In genomic region chrX:15854712-15855561, GRCh38 we compare ENCODE assay signal across 1 cellular context.
A peak's percentile ranks its signal among the peaks of the same experiment; 100 is the strongest.
TF ChIP-seq lines count a peak whose summit lies in the region.

AP1S2 (minus strand) TSS chrX:15854813; CDS start chrX:15852524, 2,289 bp downstream.

TF ChIP-seq in K562, 482 proteins besides CTCF, POLR2A, EP300 and RAD21 (continued from another document and continues in another):
- no peak for TF ChIP-seq ZNF609 (CRISPR knock-in tag; IDR thresholded peaks at IDR 0.05; ENCODE audit: borderline replicate concordance)
- TF ChIP-seq ZNF175 (CRISPR knock-in tag; IDR thresholded peaks at IDR 0.05; ENCODE audit: low read depth): 0 out of 2 replicates have a peak, but pooled peaks have one; percentile 40
- TF ChIP-seq ZNF695 (CRISPR knock-in tag; IDR thresholded peaks at IDR 0.05): no peak
- no peak for TF ChIP-seq MTF1 (CRISPR knock-in tag; IDR thresholded peaks at IDR 0.05; ENCODE audit: borderline replicate concordance)
- no peak for TF ChIP-seq SMARCA4 (IDR thresholded peaks at IDR 0.05)
- TF ChIP-seq NEUROD1 (IDR thresholded peaks at IDR 0.05; ENCODE audit: borderline replicate concordance, low read depth, low read length, partially characterized antibody): no peak
- TF ChIP-seq USF2 (CRISPR knock-in tag; IDR thresholded peaks at IDR 0.05): peak; percentile 92
- no peak for TF ChIP-seq GATAD2A (IDR thresholded peaks at IDR 0.05)
- TF ChIP-seq RB1 (IDR thresholded peaks at IDR 0.05; ENCODE audit: low read depth): peak; percentile 73; the same call in 1 of the 2 replicates
- TF ChIP-seq ZBTB2 (IDR thresholded peaks at IDR 0.05): no peak
- no peak for TF ChIP-seq ZNF57 (CRISPR knock-in tag; IDR thresholded peaks at IDR 0.05)
- peak; percentile 59 for TF ChIP-seq ATF7 (IDR thresholded peaks at IDR 0.05)
- no peak for TF ChIP-seq GTF2F1 (IDR thresholded peaks at IDR 0.05; ENCODE audit: low read depth, low read length)
- TF ChIP-seq MIER1 (IDR thresholded peaks at IDR 0.05; ENCODE audit: low read depth): no peak
- peak; percentile 78 for TF ChIP-seq RBFOX2 (IDR thresholded peaks at IDR 0.05; ENCODE audit: low read depth, low read length)
- TF ChIP-seq CBFA2T2 (conservative IDR thresholded peaks at IDR 0.05): peak; percentile 60
- TF ChIP-seq ARID3A (IDR thresholded peaks at IDR 0.05; ENCODE audit: borderline replicate concordance, low read depth, low read length): no peak
- no peak for TF ChIP-seq RBM34 (IDR thresholded peaks at IDR 0.05; ENCODE audit: borderline replicate concordance, insufficient read depth, low read length)
- TF ChIP-seq NR4A1 (CRISPR knock-in tag; IDR thresholded peaks at IDR 0.05): no peak
- TF ChIP-seq NR4A1 (tag; IDR thresholded peaks at IDR 0.05): no peak
- TF ChIP-seq STAG1 (CRISPR knock-in tag; IDR thresholded peaks at IDR 0.05; ENCODE audit: borderline replicate concordance): no peak
- no peak for TF ChIP-seq EHMT2 (IDR thresholded peaks at IDR 0.05)
- no peak for TF ChIP-seq PHTF2 (CRISPR knock-in tag; IDR thresholded peaks at IDR 0.05)
- TF ChIP-seq MYC (IDR thresholded peaks at IDR 0.05; ENCODE audit: low read depth, low read length): peak; percentile 54; the same call in 1 of the 2 replicates
- no peak for TF ChIP-seq MYC (CRISPR knock-in tag; IDR thresholded peaks at IDR 0.05; ENCODE audit: borderline replicate concordance, low read depth)
- no peak for TF ChIP-seq ZNF347 (CRISPR knock-in tag; IDR thresholded peaks at IDR 0.05; ENCODE audit: low read depth)
- no peak for TF ChIP-seq CHD4 (IDR thresholded peaks at IDR 0.05; ENCODE audit: insufficient read depth, insufficient replicate concordance, low read depth, low read length, poor library complexity, severe bottlenecking)
- no peak for TF ChIP-seq NUFIP1 (IDR thresholded peaks at IDR 0.05; ENCODE audit: partially characterized antibody)
- peak; percentile 60; the same call in 1 of the 2 replicates for TF ChIP-seq GATAD2B (IDR thresholded peaks at IDR 0.05; ENCODE audit: borderline replicate concordance)
- TF ChIP-seq ATF1 (CRISPR knock-in tag; IDR thresholded peaks at IDR 0.05): no peak
- TF ChIP-seq ATF1 (tag; IDR thresholded peaks at IDR 0.05): peak; percentile 77
- TF ChIP-seq HNRNPK (IDR thresholded peaks at IDR 0.05; ENCODE audit: low read depth, low read length, poor library complexity, severe bottlenecking): no peak
- TF ChIP-seq STAT5A (IDR thresholded peaks at IDR 0.05; ENCODE audit: borderline replicate concordance, low read length): no peak
- TF ChIP-seq ZNF75A (CRISPR knock-in tag; IDR thresholded peaks at IDR 0.05): no peak
- TF ChIP-seq TCFL5 (CRISPR knock-in tag; conservative IDR thresholded peaks at IDR 0.05): no peak
- TF ChIP-seq NFATC3 (IDR thresholded peaks at IDR 0.05): peak; percentile 79; the same call in 1 of the 2 replicates
- TF ChIP-seq ZFX (CRISPR knock-in tag; IDR thresholded peaks at IDR 0.05): peak; percentile 49
- no peak for TF ChIP-seq ZNF668 (CRISPR knock-in tag; IDR thresholded peaks at IDR 0.05)
- no peak for TF ChIP-seq RBM39 (optimal IDR thresholded peaks at IDR 0.05; ENCODE audit: low read depth, low read length)
- TF ChIP-seq HMGN3 (IDR thresholded peaks at IDR 0.05; ENCODE audit: borderline replicate concordance, extremely low read depth, insufficient read length, low read depth, low read length): peak; percentile 83
- TF ChIP-seq RCOR1 (IDR thresholded peaks at IDR 0.05; ENCODE audit: borderline replicate concordance in 1 of 2, low read depth in 2 of 2, low read length in 2 of 2): no peak
- TF ChIP-seq GTF3C2 (IDR thresholded peaks at IDR 0.05; ENCODE audit: borderline replicate concordance, extremely low read depth, insufficient read length): no peak
- TF ChIP-seq E2F8 (IDR thresholded peaks at IDR 0.05; ENCODE audit: low read depth, partially characterized antibody): peak; percentile 93
- no peak for TF ChIP-seq TRIM24 (IDR thresholded peaks at IDR 0.05)
- TF ChIP-seq BRF2 (IDR thresholded peaks at IDR 0.05; ENCODE audit: borderline replicate concordance, insufficient read depth, insufficient read length): no peak
- TF ChIP-seq TOE1 (IDR thresholded peaks at IDR 0.05; ENCODE audit: borderline replicate concordance): peak; percentile 87; the same call in 1 of the 2 replicates
- no peak for TF ChIP-seq TOE1 (CRISPR knock-in tag; IDR thresholded peaks at IDR 0.05; ENCODE audit: borderline replicate concordance, low read depth)
- TF ChIP-seq MYBL2 (IDR thresholded peaks at IDR 0.05; ENCODE audit: low read depth): no peak
- no peak for TF ChIP-seq MYBL2 (CRISPR knock-in tag; IDR thresholded peaks at IDR 0.05; ENCODE audit: borderline replicate concordance)
- 0 out of 2 replicates have a peak, but pooled peaks have one; percentile 11 for TF ChIP-seq ZNF395 (CRISPR knock-in tag; IDR thresholded peaks at IDR 0.05)
- TF ChIP-seq HDGF (IDR thresholded peaks at IDR 0.05): no peak
- TF ChIP-seq ZNF146 (CRISPR knock-in tag; IDR thresholded peaks at IDR 0.05; ENCODE audit: unreplicated experiment): no peak
- TF ChIP-seq NFE2L1 (tag; IDR thresholded peaks at IDR 0.05; ENCODE audit: borderline replicate concordance, low read depth): no peak
- peak; percentile 55; the same call in 1 of the 2 replicates for TF ChIP-seq NFRKB (IDR thresholded peaks at IDR 0.05; ENCODE audit: low read depth)
